ENCODE assay signal across 22 cellular contexts in genomic region chr6:94680672-94681212, GRCh38.
"Had no signal": no experiment of that assay in that cellular context is flagged by ENCODE, and none has a peak within 500 bp of the region (broad histone marks: within the 10 kb centered on the region; RNA-seq: fewer than 3 reads in every experiment).

No MANE protein-coding gene starts in this region.

- H3K4me3 Mint-ChIP-seq: activated CD8-positive, alpha-beta T cell treated with anti-CD3 and anti-CD28 coated beads, Interleukin-2, amount 10 ng/mL, durations not matched to agents 7 days and 5 days; activated naive CD4-positive, alpha-beta T cell treated with anti-CD3 and anti-CD28 coated beads, Interleukin-2, amount 50 U/mL, for 24 hours; mesothelial cell of epicardium; naive thymus-derived CD8-positive, alpha-beta T cell; neural progenitor cell; stimulated activated naive CD8-positive, alpha-beta T cell treated with anti-CD3 and anti-CD28 coated beads, Interleukin-15, Interleukin-2, amounts not matched to agents 100 ng/mL and 50 ng/mL, for 24 hours; T-cell; T-helper 2 cell treated with Interferon-gamma antibody and Interleukin-4, amounts not matched to agents 5 μg/mL and 100 μg/mL, for 36 hours had no signal

- H3K36me3 Mint-ChIP-seq: activated naive CD4-positive, alpha-beta T cell treated with anti-CD3 and anti-CD28 coated beads, Interleukin-2, amount 50 U/mL, for 24 hours; mesothelial cell of epicardium; naive thymus-derived CD8-positive, alpha-beta T cell; neural progenitor cell; T-cell had no signal

- H3K27ac ChIP-seq: coronary artery, esophagus squamous epithelium, gastrocnemius medialis, left ventricle myocardium inferior, neural progenitor cell, thyroid gland, upper lobe of right lung, VCaP had no signal

- DNase-seq: activated CD4-positive, alpha-beta T cell treated with anti-CD3 and anti-CD28 coated beads, Interleukin-2, amount 50 U/mL, for 1 hour; activated CD8-positive, alpha-beta T cell treated with anti-CD3 and anti-CD28 coated beads, Interleukin-2, amount 10 ng/mL, durations not matched to agents 7 days and 5 days; activated gamma-delta T cell treated with Interleukin-2 at 50 U/mL for 16 hours; activated T-cell treated with anti-CD3 and anti-CD28 coated beads, Interleukin-2, amount 50 U/mL, for 1 hour; esophagus squamous epithelium; gastrocnemius medialis; head of caudate nucleus; hypothalamus; left ventricle myocardium inferior; naive thymus-derived CD8-positive, alpha-beta T cell; substantia nigra; T-cell; thyroid gland; upper lobe of right lung had no signal

- H3K4me1 ChIP-seq: esophagus squamous epithelium, gastrocnemius medialis, left ventricle myocardium inferior, neural progenitor cell, thyroid gland, upper lobe of right lung had no signal

- H3K36me3 ChIP-seq: esophagus squamous epithelium, gastrocnemius medialis, left ventricle myocardium inferior, neural progenitor cell, thyroid gland, upper lobe of right lung had no signal

- H3K4me1 Mint-ChIP-seq: activated naive CD4-positive, alpha-beta T cell treated with anti-CD3 and anti-CD28 coated beads, Interleukin-2, amount 50 U/mL, for 24 hours; mesothelial cell of epicardium; naive thymus-derived CD8-positive, alpha-beta T cell; T-cell had no signal

- H3K27ac Mint-ChIP-seq: activated CD8-positive, alpha-beta T cell treated with anti-CD3 and anti-CD28 coated beads, Interleukin-2, amount 10 ng/mL, durations not matched to agents 7 days and 5 days; activated naive CD4-positive, alpha-beta T cell treated with anti-CD3 and anti-CD28 coated beads, Interleukin-2, amount 50 U/mL, for 24 hours; mesothelial cell of epicardium; naive thymus-derived CD8-positive, alpha-beta T cell; neural progenitor cell; stimulated activated naive CD8-positive, alpha-beta T cell treated with anti-CD3 and anti-CD28 coated beads, Interleukin-15, Interleukin-2, amounts not matched to agents 100 ng/mL and 50 ng/mL, for 24 hours; T-cell; T-helper 2 cell treated with Interferon-gamma antibody and Interleukin-4, amounts not matched to agents 5 μg/mL and 100 μg/mL, for 36 hours had no signal

- H3K27me3 ChIP-seq: esophagus squamous epithelium, gastrocnemius medialis, neural progenitor cell, thyroid gland, upper lobe of right lung had no signal

- H3K27me3 Mint-ChIP-seq: activated naive CD4-positive, alpha-beta T cell treated with anti-CD3 and anti-CD28 coated beads, Interleukin-2, amount 50 U/mL, for 24 hours; naive thymus-derived CD8-positive, alpha-beta T cell; stimulated activated naive CD8-positive, alpha-beta T cell treated with anti-CD3 and anti-CD28 coated beads, Interleukin-15, Interleukin-2, amounts not matched to agents 100 ng/mL and 50 ng/mL, for 24 hours; T-cell had no signal

- ATAC-seq: activated CD4-positive, CD25-positive, alpha-beta regulatory T cell treated with anti-CD3 and anti-CD28 coated beads, Interleukin-2, amount 50 U/mL, for 24 hours; activated CD8-positive, alpha-beta T cell treated with anti-CD3 and anti-CD28 coated beads, Interleukin-2, amount 10 ng/mL, durations not matched to agents 7 days and 5 days; gastrocnemius medialis; naive thymus-derived CD8-positive, alpha-beta T cell; T-cell; upper lobe of right lung had no signal

- H3K4me3 ChIP-seq: coronary artery, esophagus squamous epithelium, gastrocnemius medialis, left ventricle myocardium inferior, neural progenitor cell, thyroid gland, upper lobe of right lung had no signal

- H3K9me3 ChIP-seq: esophagus squamous epithelium, gastrocnemius medialis, left ventricle myocardium inferior, thyroid gland, upper lobe of right lung had no signal
